Comparison of ENCODE assay signal across 37 cellular contexts in genomic region chr3:77227567-77227966, GRCh38.
"Had no signal": no experiment of that assay in that cellular context is flagged by ENCODE, and none has a peak within 500 bp of the region (broad histone marks: within the 10 kb centered on the region; RNA-seq: fewer than 3 reads in every experiment).

No MANE protein-coding gene starts in this region.

- DNase-seq: activated B cell treated with CpG ODN at 0.5 μM for 24 hours; activated CD4-positive, alpha-beta memory T cell treated with anti-CD3 and anti-CD28 coated beads, Interleukin-2, amount 10 ng/mL, durations not matched to agents 7 days and 5 days; activated CD4-positive, alpha-beta T cell treated with anti-CD3 and anti-CD28 coated beads for 1 hour; activated CD4-positive, alpha-beta T cell treated with anti-CD3 and anti-CD28 coated beads for 48 hours; activated CD8-positive, alpha-beta memory T cell treated with anti-CD3 and anti-CD28 coated beads for 24 hours; activated CD8-positive, alpha-beta memory T cell treated with anti-CD3 and anti-CD28 coated beads, Interleukin-2, amount 10 ng/mL, durations not matched to agents 7 days and 5 days; activated CD8-positive, alpha-beta memory T cell treated with anti-CD3 and anti-CD28 coated beads, Interleukin-2, amount 50 U/mL, for 48 hours; activated effector memory CD4-positive, alpha-beta T cell treated with Interleukin-2 at 50 U/mL for 16 hours; activated naive CD4-positive, alpha-beta T cell treated with anti-CD3 and anti-CD28 coated beads, Interleukin-2, amount 10 ng/mL, durations not matched to agents 7 days and 5 days; activated naive CD8-positive, alpha-beta T cell treated with anti-CD3 and anti-CD28 coated beads for 36 hours; activated T-cell treated with anti-CD3 and anti-CD28 coated beads, Interleukin-2, amount 50 U/mL, for 48 hours; amniotic stem cell; aorta; brain microvascular endothelial cell; central memory CD4-positive, alpha-beta T cell; Karpas-422; MG63; NCI-H1048; NCI-H1105 treated with DMSO at 0.1 percent for 48 hours; NCI-H1436; NCI-H1694; NCI-H1930; NCI-H2081 treated with DMSO at 0.1 percent for 48 hours; NCI-H2171; NCI-H446; NCI-H510A treated with DMSO at 0.1 percent for 48 hours; NCI-H526 treated with DMSO at 0.1 percent for 48 hours; PC-3; Peyer's patch; RPMI8226; SHP77 treated with DMSO at 0.1 percent for 48 hours; SK-N-SH; T-cell; T-helper 2 cell; T-helper 9 cell had no signal

- H3K27ac ChIP-seq: brain microvascular endothelial cell, Peyer's patch, SJSA1, VCaP had no signal

- ATAC-seq: activated CD8-positive, alpha-beta memory T cell treated with anti-CD3 and anti-CD28 coated beads, Interleukin-2, amount 10 ng/mL, durations not matched to agents 7 days and 5 days; PC-3; T-cell had no signal

- H3K4me1 ChIP-seq: Peyer's patch, SJSA1 had no signal

- H3K4me3 ChIP-seq: MG63, Peyer's patch, SJSA1 had no signal

- H3K27me3 ChIP-seq: brain microvascular endothelial cell, MG63, Peyer's patch, SJSA1 had no signal
